ENCODE assay signal across 18 cellular contexts in genomic region chr10:130218181-130218641, GRCh38.
"Had no signal": no experiment of that assay in that cellular context is flagged by ENCODE, and none has a peak within 500 bp of the region (broad histone marks: within the 10 kb centered on the region; RNA-seq: fewer than 3 reads in every experiment).

No MANE protein-coding gene starts in this region.

- H3K27ac Mint-ChIP-seq: activated B cell treated with CpG ODN at 0.5 μM for 24 hours; activated CD4-positive, alpha-beta T cell treated with anti-CD3 and anti-CD28 coated beads, Interleukin-2, amount 10 ng/mL, durations not matched to agents 24 days and 14 days; activated CD8-positive, alpha-beta T cell treated with anti-CD3 and anti-CD28 coated beads for 36 hours; natural killer cell; stimulated activated naive CD8-positive, alpha-beta T cell treated with anti-CD3 and anti-CD28 coated beads, Interleukin-15, Interleukin-2, amounts not matched to agents 100 ng/mL and 50 ng/mL, for 24 hours; T-cell had no signal

- H3K27ac ChIP-seq: brain microvascular endothelial cell, esophagus squamous epithelium, upper lobe of left lung had no signal

- H3K9me3 Mint-ChIP-seq: activated B cell treated with CpG ODN at 0.5 μM for 24 hours; activated CD8-positive, alpha-beta T cell treated with anti-CD3 and anti-CD28 coated beads for 36 hours; activated T-cell treated with anti-CD3 and anti-CD28 coated beads, Interleukin-2, amount 50 U/mL, for 4 hours; central memory CD8-positive, alpha-beta T cell; natural killer cell; stimulated activated naive CD8-positive, alpha-beta T cell treated with anti-CD3 and anti-CD28 coated beads, Interleukin-15, Interleukin-2, amounts not matched to agents 100 ng/mL and 50 ng/mL, for 24 hours; T-cell had no signal

- H3K9me3 ChIP-seq: esophagus squamous epithelium, upper lobe of left lung had no signal

- H3K27me3 Mint-ChIP-seq: activated B cell treated with CpG ODN at 0.5 μM for 24 hours; activated CD4-positive, alpha-beta T cell treated with anti-CD3 and anti-CD28 coated beads, Interleukin-2, amount 10 ng/mL, durations not matched to agents 24 days and 14 days; central memory CD8-positive, alpha-beta T cell; stimulated activated naive CD8-positive, alpha-beta T cell treated with anti-CD3 and anti-CD28 coated beads, Interleukin-15, Interleukin-2, amounts not matched to agents 100 ng/mL and 50 ng/mL, for 24 hours; T-cell had no signal

- H3K36me3 ChIP-seq: brain microvascular endothelial cell, esophagus squamous epithelium, upper lobe of left lung had no signal

- H3K4me1 ChIP-seq: esophagus squamous epithelium, upper lobe of left lung had no signal

- H3K4me3 ChIP-seq: esophagus squamous epithelium, upper lobe of left lung had no signal

- H3K4me1 Mint-ChIP-seq: activated B cell treated with CpG ODN at 0.5 μM for 24 hours; activated CD4-positive, alpha-beta T cell treated with anti-CD3 and anti-CD28 coated beads, Interleukin-2, amount 10 ng/mL, durations not matched to agents 24 days and 14 days; central memory CD8-positive, alpha-beta T cell; natural killer cell; T-cell had no signal

- H3K36me3 Mint-ChIP-seq: natural killer cell, T-cell had no signal

- H3K4me3 Mint-ChIP-seq: activated B cell treated with CpG ODN at 0.5 μM for 24 hours; activated CD4-positive, alpha-beta T cell treated with anti-CD3 and anti-CD28 coated beads, Interleukin-2, amount 10 ng/mL, durations not matched to agents 24 days and 14 days; activated CD8-positive, alpha-beta T cell treated with anti-CD3 and anti-CD28 coated beads for 36 hours; activated T-cell treated with anti-CD3 and anti-CD28 coated beads, Interleukin-2, amount 50 U/mL, for 4 hours; central memory CD8-positive, alpha-beta T cell; natural killer cell; stimulated activated naive CD8-positive, alpha-beta T cell treated with anti-CD3 and anti-CD28 coated beads, Interleukin-15, Interleukin-2, amounts not matched to agents 100 ng/mL and 50 ng/mL, for 24 hours; T-cell had no signal

- ATAC-seq: activated CD8-positive, alpha-beta T cell treated with anti-CD3 and anti-CD28 coated beads for 36 hours; activated T-cell treated with anti-CD3 and anti-CD28 coated beads, Interleukin-2, amount 50 U/mL, for 4 hours; natural killer cell; SK-N-SH treated with all-trans-retinoic acid at 6 μM for 48 hours; T-cell had no signal

- DNase-seq: activated B cell treated with CpG ODN at 0.5 μM for 24 hours; activated CD4-positive, alpha-beta T cell treated with anti-CD3 and anti-CD28 coated beads, Interleukin-2, amount 10 ng/mL, durations not matched to agents 24 days and 14 days; activated CD8-positive, alpha-beta T cell treated with anti-CD3 and anti-CD28 coated beads for 36 hours; activated naive CD4-positive, alpha-beta T cell treated with anti-CD3 and anti-CD28 coated beads, Interleukin-2, amount 50 U/mL, for 16 hours; activated T-cell treated with anti-CD3 and anti-CD28 coated beads, Interleukin-2, amount 50 U/mL, for 4 hours; aorta; brain microvascular endothelial cell; cortex of kidney; effector CD8-positive, alpha-beta T cell; esophagus squamous epithelium; mesendoderm; natural killer cell; posterior cingulate gyrus; T-cell had no signal

- H3K27me3 ChIP-seq: brain microvascular endothelial cell, esophagus squamous epithelium, upper lobe of left lung had no signal
